ENCODE assay signal across 1 cellular context in genomic region chr5:14915291-14915976, GRCh38.
TF ChIP-seq lines count a peak whose summit lies in the region.

No MANE protein-coding gene starts in this region.

TF ChIP-seq in HepG2, 621 proteins besides CTCF, POLR2A, EP300 and RAD21 (continued from another document and continues in another):
- TF ChIP-seq TFE3 (CRISPR knock-in tag; IDR thresholded peaks at IDR 0.05) = no peak
- no peak for TF ChIP-seq RBM22 (optimal IDR thresholded peaks at IDR 0.05; ENCODE audit: low read length)
- no peak for TF ChIP-seq UBTF (CRISPR knock-in tag; IDR thresholded peaks at IDR 0.05)
- TF ChIP-seq ZHX1 (CRISPR knock-in tag; IDR thresholded peaks at IDR 0.05; ENCODE audit: low read depth) = no peak
- TF ChIP-seq ZFY (CRISPR knock-in tag; IDR thresholded peaks at IDR 0.05) = 0 out of 2 replicates have a peak, but pooled peaks have one; percentile 14
- TF ChIP-seq ELF4 (CRISPR knock-in tag; IDR thresholded peaks at IDR 0.05; ENCODE audit: borderline replicate concordance) = no peak
- no peak for TF ChIP-seq ZNF547 (CRISPR knock-in tag; IDR thresholded peaks at IDR 0.05)
- no peak for TF ChIP-seq TSC22D2 (CRISPR knock-in tag; IDR thresholded peaks at IDR 0.05; ENCODE audit: borderline replicate concordance)
- TF ChIP-seq ZNF382 (CRISPR knock-in tag; IDR thresholded peaks at IDR 0.05; ENCODE audit: borderline replicate concordance) = no peak
- no peak for TF ChIP-seq ZNF343 (CRISPR knock-in tag; IDR thresholded peaks at IDR 0.05)
- TF ChIP-seq PREB (CRISPR knock-in tag; IDR thresholded peaks at IDR 0.05) = no peak
- peak; percentile 48; the same call in 1 of the 2 replicates for TF ChIP-seq MLXIP (CRISPR knock-in tag; IDR thresholded peaks at IDR 0.05; ENCODE audit: borderline replicate concordance)
- no peak for TF ChIP-seq CCDC6 (CRISPR knock-in tag; IDR thresholded peaks at IDR 0.05)
- peak; percentile 55; the same call in 1 of the 2 replicates for TF ChIP-seq RXRA (CRISPR knock-in tag; IDR thresholded peaks at IDR 0.05)
- no peak for TF ChIP-seq MEIS2 (CRISPR knock-in tag; IDR thresholded peaks at IDR 0.05)
- no peak for TF ChIP-seq RORA (CRISPR knock-in tag; IDR thresholded peaks at IDR 0.05)
- TF ChIP-seq SP140L (CRISPR knock-in tag; IDR thresholded peaks at IDR 0.05; ENCODE audit: borderline replicate concordance) = no peak
- TF ChIP-seq ZNF556 (CRISPR knock-in tag; IDR thresholded peaks at IDR 0.05; ENCODE audit: borderline replicate concordance) = no peak
- no peak for TF ChIP-seq BHLHE40 (IDR thresholded peaks at IDR 0.05; ENCODE audit: low read length)
- no peak for TF ChIP-seq ZNF17 (CRISPR knock-in tag; IDR thresholded peaks at IDR 0.05)
- TF ChIP-seq CEBPB (IDR thresholded peaks at IDR 0.05; ENCODE audit: borderline replicate concordance, low read depth, low read length) = no peak
- no peak for TF ChIP-seq ZNF746 (CRISPR knock-in tag; IDR thresholded peaks at IDR 0.05)
- TF ChIP-seq NR3C1 (CRISPR knock-in tag; IDR thresholded peaks at IDR 0.05) = no peak
- TF ChIP-seq ZSCAN20 (CRISPR knock-in tag; IDR thresholded peaks at IDR 0.05; ENCODE audit: borderline replicate concordance) = no peak
- TF ChIP-seq SNRNP70 (IDR thresholded peaks at IDR 0.05; ENCODE audit: low read depth, low read length) = no peak
- TF ChIP-seq ZNF275 (CRISPR knock-in tag; IDR thresholded peaks at IDR 0.05; ENCODE audit: borderline replicate concordance) = no peak
- 0 out of 2 replicates have a peak, but pooled peaks have one; percentile 62 for TF ChIP-seq ZNF878 (CRISPR knock-in tag; IDR thresholded peaks at IDR 0.05)
- TF ChIP-seq TARDBP (CRISPR knock-in tag; IDR thresholded peaks at IDR 0.05) = no peak
- no peak for TF ChIP-seq ZNF558 (CRISPR knock-in tag; IDR thresholded peaks at IDR 0.05; ENCODE audit: borderline replicate concordance)
- TF ChIP-seq ATF7 (IDR thresholded peaks at IDR 0.05) = no peak
- no peak for TF ChIP-seq ATF7 (CRISPR knock-in tag; IDR thresholded peaks at IDR 0.05)
- TF ChIP-seq ARID5B (CRISPR knock-in tag; IDR thresholded peaks at IDR 0.05) = peak; percentile 86
- no peak for TF ChIP-seq KMT2B (CRISPR knock-in tag; IDR thresholded peaks at IDR 0.05)
- no peak for TF ChIP-seq KLF13 (CRISPR knock-in tag; IDR thresholded peaks at IDR 0.05)
- no peak for TF ChIP-seq GATA4 (IDR thresholded peaks at IDR 0.05; ENCODE audit: borderline replicate concordance, low read depth)
- TF ChIP-seq ZNF441 (CRISPR knock-in tag; IDR thresholded peaks at IDR 0.05; ENCODE audit: borderline replicate concordance) = no peak
- TF ChIP-seq KLF9 (CRISPR knock-in tag; IDR thresholded peaks at IDR 0.05; ENCODE audit: low read depth) = no peak
- no peak for TF ChIP-seq ZBTB14 (CRISPR knock-in tag; IDR thresholded peaks at IDR 0.05)
- no peak for TF ChIP-seq ZBTB1 (CRISPR knock-in tag; IDR thresholded peaks at IDR 0.05; ENCODE audit: borderline replicate concordance)
- TF ChIP-seq ZNF253 (CRISPR knock-in tag; IDR thresholded peaks at IDR 0.05; ENCODE audit: borderline replicate concordance) = no peak
- no peak; the same call in 1 of the 2 replicates for TF ChIP-seq FOXO1 (CRISPR knock-in tag; IDR thresholded peaks at IDR 0.05)
